8 cellular contexts compared by ENCODE assay signal in genomic region chr19:35124098-35125060, GRCh38. TPM values are rescaled to one million over a fixed set of nuclear protein-coding genes. Genes with fewer than 3 reads are reported as not detected.
DNase-seq lines count a peak whose midpoint lies in the region; ATAC-seq and TF ChIP-seq lines count a peak whose summit lies in the region.

No MANE protein-coding gene starts in this region.

- H3K4me3 Mint-ChIP-seq in Caco-2 (ENCODE audit: unreplicated experiment) (peak overlapping the region; percentile 82), WTC11 (peak overlapping the region; percentile 40)

- H3K27me3 ChIP-seq in Caco-2 (replicated peaks; ENCODE audit: control insufficient read depth, insufficient read depth, low read length) (no peaks in the 10 kb centered on the region), breast epithelium (no peaks in the 10 kb centered on the region), kidney epithelial cell (ENCODE audit: control insufficient read depth, insufficient read depth, low read length) (peaks cover 5% of the 10 kb centered on the region)

- H3K4me1 ChIP-seq in Caco-2: peaks cover 6% of the 10 kb centered on the region
- H3K4me1 ChIP-seq in breast epithelium: peaks cover 13 to 38% of the 10 kb centered on the region in 2 donors

- peaks cover 8% of the 10 kb centered on the region for H3K36me3 Mint-ChIP-seq in Caco-2 (ENCODE audit: insufficient read depth, unreplicated experiment)
- H3K36me3 Mint-ChIP-seq in WTC11: no peaks in the 10 kb centered on the region

- no peaks in the 10 kb centered on the region for H3K27me3 Mint-ChIP-seq in Caco-2 (ENCODE audit: insufficient read depth, unreplicated experiment)
- peaks cover 4% of the 10 kb centered on the region for H3K27me3 Mint-ChIP-seq in WTC11 (ENCODE audit: low read depth)

- no peak for TF ChIP-seq CTCF in Caco-2 (IDR thresholded peaks at IDR 0.05; ENCODE audit: insufficient read depth in 1 of 2, low read depth in 1 of 2, low read length in 1 of 2, severe bottlenecking in 1 of 2, unreplicated experiment in 1 of 2)
- TF ChIP-seq CTCF in WTC11 (IDR thresholded peaks at IDR 0.05): no peak
- no peak for TF ChIP-seq CTCF in breast epithelium (IDR thresholded peaks at IDR 0.05)
- no peak for TF ChIP-seq CTCF in kidney epithelial cell (IDR thresholded peaks at IDR 0.05; ENCODE audit: insufficient read depth, low read length, poor library complexity, severe bottlenecking)

- intact Hi-C loops in Caco-2 (cut with micrococcal nuclease; ENCODE audit: unreplicated experiment): loop anchor here (1.0 kb wide), 1 partner anchor 8 kb away; no protein-coding TSS in a partner anchor
- intact Hi-C loops in breast epithelium (cut with DNase I; ENCODE audit: low total_unique reads): no loop called here

- H3K36me3 ChIP-seq in Caco-2 (ENCODE audit: control insufficient read depth, insufficient read depth, low read length) (0 out of 2 replicates have a peak, but pooled peaks cover 2% of the 10 kb centered on the region), breast epithelium (no peaks in the 10 kb centered on the region), kidney epithelial cell (ENCODE audit: control insufficient read depth, insufficient read depth, low read length) (no peaks in the 10 kb centered on the region)

- CTCF ChIA-PET in Caco-2 (lab: Charles Lee): interaction anchor here (0.9 to 1.8 kb wide), 6 partner anchors 8 to 69 kb away, joined by 3 to 8 read pairs (median 4); no protein-coding TSS in a partner anchor
- CTCF ChIA-PET in WTC11 (lab: Charles Lee): interaction anchor here (0.9 to 5.8 kb wide), 9 partner anchors 9 to 80 kb away, joined by 3 to 46 read pairs (median 5); partner anchors contain the start of genes FXYD3 and LGI4

- TF ChIP-seq POLR2A in breast epithelium (IDR thresholded peaks at IDR 0.05): peak; percentile 86

- peak; percentile 93 for DNase-seq in Caco-2
- DNase-seq in NCI-H1694 treated with DMSO at 0.1 percent for 48 hours (lab: John Stamatoyannopoulos, UW): peak; percentile 90
- DNase-seq in WTC11 (ENCODE audit: low spot score): peak; percentile 75
- peak; percentile 88 to 94 for DNase-seq in breast epithelium (ENCODE audit: low spot score in 2 of 2)
- DNase-seq in kidney epithelial cell (ENCODE audit: low read depth): peak; percentile 61
- peak; percentile 67 to 76 for DNase-seq in stimulated activated CD4-positive, alpha-beta T cell treated with anti-CD3 and anti-CD28 coated beads, Interleukin-1b, Interleukin-23, amount 100 ng/mL, for 1 hour (ENCODE audit: low read depth in 2 of 2)

- no peaks in the 10 kb centered on the region for H3K9me3 Mint-ChIP-seq in Caco-2 (ENCODE audit: unreplicated experiment)
- H3K9me3 Mint-ChIP-seq in WTC11: no peaks in the 10 kb centered on the region

- BruUV-seq in Caco-2 (replicated peaks; lab: Mats Ljungman, UMichigan): no TSS peak

- H3K27ac ChIP-seq in breast epithelium: peak overlapping the region; percentile 86 to 97

- H3K4me1 Mint-ChIP-seq in Caco-2 (ENCODE audit: low read depth, unreplicated experiment) (peaks cover 16% of the 10 kb centered on the region), WTC11 (peaks cover 31% of the 10 kb centered on the region)

- POLR2A ChIA-PET in Caco-2 (lab: Charles Lee) (no interaction called here), WTC11 (lab: Charles Lee) (interaction anchor here (0.6 kb wide), 1 partner anchor 18 kb away, joined by 3 read pairs; no protein-coding TSS in a partner anchor)

- H3K9me3 ChIP-seq in Caco-2 (no peaks in the 10 kb centered on the region), breast epithelium (no peaks in the 10 kb centered on the region)

- H3K27ac Mint-ChIP-seq in Caco-2 (ENCODE audit: unreplicated experiment) (peak overlapping the region; percentile 41), WTC11 (peak overlapping the region; percentile 41; the same call in 1 of the 2 replicates)

- peak overlapping the region; percentile 44 for H3K4me3 ChIP-seq in Caco-2 (ENCODE audit: low read depth, low read length)
- H3K4me3 ChIP-seq in breast epithelium: peak overlapping the region; percentile 49 to 75 (median 55)
- H3K4me3 ChIP-seq in kidney epithelial cell (ENCODE audit: low read depth, low read length): peak overlapping the region; percentile 44

- ATAC-seq in GM21619 (IDR thresholded peaks at IDR 0.05; ENCODE audit: unreplicated experiment) (peak; percentile 66), WTC11 (peak; percentile 63), GM21786 (IDR thresholded peaks at IDR 0.05; ENCODE audit: unreplicated experiment) (no peak)

TF ChIP-seq in WTC11, 78 proteins besides CTCF, POLR2A, EP300 and RAD21:
- no peak for TF ChIP-seq ESRRA (CRISPR knock-in tag; IDR thresholded peaks at IDR 0.05; ENCODE audit: borderline replicate concordance)
- TF ChIP-seq, protein P1, sequence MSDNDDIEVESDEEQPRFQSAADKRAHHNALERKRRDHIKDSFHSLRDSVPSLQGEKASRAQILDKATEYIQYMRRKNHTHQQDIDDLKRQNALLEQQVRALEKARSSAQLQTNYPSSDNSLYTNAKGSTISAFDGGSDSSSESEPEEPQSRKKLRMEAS (CRISPR knock-in tag; IDR thresholded peaks at IDR 0.05): peak; percentile 50; the same call in 1 of the 2 replicates

RNA-seq across cellular contexts. Expression of gene FXYD3, which starts 8.8 kb away (rescaled TPM):
- 26.8 and 36.7 TPM in 2 replicates for total RNA-seq in Caco-2 (2022)
- total RNA-seq in WTC11 (2021): 1.0 to 1.8 TPM (median 1.2 TPM) in 3 replicates
- 100 to 1,000 TPM in 2 of 3 donors, not detected in 1; 135 to 318 TPM for total RNA-seq in breast epithelium
- 0.50 and 0.89 TPM in 2 replicates for total RNA-seq in kidney epithelial cell

RNA-seq across cellular contexts. Expression of gene LGI4, which starts 10.5 kb away (rescaled TPM):
- total RNA-seq in Caco-2 (2022): 0.37 and 0.43 TPM in 2 replicates
- total RNA-seq in WTC11 (2021): 14.2 to 15.7 TPM (median 15.1 TPM) in 3 replicates
- 10 to 100 TPM in 1 of 3 donors, 1 to 10 TPM in 2; 4.3 to 37.8 (median 5.3) TPM for total RNA-seq in breast epithelium
- total RNA-seq in kidney epithelial cell: not detected in 2 replicates

RNA-seq across cellular contexts. Expression of gene FXYD1, which starts 14.2 kb away (rescaled TPM):
- total RNA-seq in Caco-2 (2022) (not detected in 2 replicates), WTC11 (2021) (11.3 to 13.4 TPM (median 13.3 TPM) in 3 replicates), breast epithelium (10 to 100 TPM; 15.5 to 75.5 (median 34.7) TPM), kidney epithelial cell (not detected in 2 replicates)

RNA-seq across cellular contexts. Expression of gene FXYD7, which starts 18.7 kb away (rescaled TPM):
- total RNA-seq in Caco-2 (2022) (not detected in 2 replicates), WTC11 (2021) (16.7 to 16.9 TPM (median 16.9 TPM) in 3 replicates), breast epithelium (not detected), kidney epithelial cell (not detected in 2 replicates)

RNA-seq across cellular contexts. Expression of gene FXYD5, which starts 30.2 kb away (rescaled TPM):
- total RNA-seq in Caco-2 (2022) (20.2 and 20.4 TPM in 2 replicates), WTC11 (2021) (114 to 135 TPM (median 128 TPM) in 3 replicates), breast epithelium (10 to 100 TPM; 52.4 to 56.7 (median 56.2) TPM), kidney epithelial cell (135 and 153 TPM in 2 replicates)

Comparison
In these comparisons a context has a peak if more than half of its experiments do, and no peak if none do; other contexts are left out.
1. RNA of gene FXYD1, which starts 14.2 kb away (total RNA-seq): 15.5 to 75.5 TPM in breast epithelium and 11.3 to 13.4 TPM in WTC11; not detected in Caco-2 and not detected in kidney epithelial cell; every median in the first group is over 10 times any median in the second.
2. Peak in every context shown above with its lines, with median percentiles within 50 percentile points of each other: DNase-seq and H3K4me3 ChIP-seq.